7 cellular contexts compared by ENCODE assay signal in genomic region chr22:43812149-43812842, GRCh38. TPM values are rescaled to one million over a fixed set of nuclear protein-coding genes. Genes with fewer than 3 reads are reported as not detected.
DNase-seq lines count a peak whose midpoint lies in the region; ATAC-seq, FAIRE-seq and TF ChIP-seq lines count a peak whose summit lies in the region.

Gene EFCAB6 (minus strand): TSS chr22:43812305. CDS start chr22:43782318, 29,987 bp downstream.

- H3K4me3 ChIP-seq in breast epithelium: peak within 1 kb of the TSS; percentile 73 to 96 (median 95)
- H3K4me3 ChIP-seq in iPS-20b (ENCODE audit: low read length): peak within 1 kb of the TSS; percentile 91
- H3K4me3 ChIP-seq in skin epidermis: peak within 1 kb of the TSS; percentile 54 to 96 (median 78)

- H3K27me3 ChIP-seq in breast epithelium: no peaks in the 10 kb centered on the region
- no peaks in the 10 kb centered on the region for H3K27me3 ChIP-seq in iPS-20b (ENCODE audit: insufficient read depth, low read length)

- H3K27ac ChIP-seq in VCaP (peak within 1 kb of the TSS; percentile 79), breast epithelium (peak within 1 kb of the TSS; percentile 87 to 95), iPS-20b (ENCODE audit: low read length) (peak within 1 kb of the TSS; percentile 81), skin epidermis (peak within 1 kb of the TSS; percentile 56 to 91 (median 86))

- intact Hi-C loops in breast epithelium (cut with DNase I; ENCODE audit: low total_unique reads): no loop called here

- FAIRE-seq in GM18507 (lab: Jason Lieb, UNC): peak; percentile 95

- H3K36me3 ChIP-seq in breast epithelium (no peaks in the 10 kb centered on the region), iPS-20b (ENCODE audit: insufficient read depth, low read depth, low read length) (no peaks in the 10 kb centered on the region)

- TF ChIP-seq POLR2A in breast epithelium (IDR thresholded peaks at IDR 0.05): no peak

- ATAC-seq in HG03025 (IDR thresholded peaks at IDR 0.05; ENCODE audit: low FRiP score, unreplicated experiment): peak; percentile 62

- TF ChIP-seq CTCF in VCaP (conservative IDR thresholded peaks at IDR 0.05) (no peak), breast epithelium (IDR thresholded peaks at IDR 0.05) (no peak)

- no peaks in the 10 kb centered on the region for H3K9me3 ChIP-seq in breast epithelium
- H3K9me3 ChIP-seq in iPS-20b (ENCODE audit: insufficient read depth, low read depth, low read length): no peaks in the 10 kb centered on the region

- H3K4me1 ChIP-seq in breast epithelium: peaks cover 0 to 10% of the 10 kb centered on the region in 2 donors
- no peaks in the 10 kb centered on the region for H3K4me1 ChIP-seq in iPS-20b (ENCODE audit: insufficient read depth, low read length)

- H3K9ac ChIP-seq in iPS-20b (ENCODE audit: low read depth, low read length): peak within 1 kb of the TSS; percentile 94

- peak; percentile 86 for DNase-seq in GM18507 (ENCODE audit: extremely low spot score, insufficient read length, low read depth)
- DNase-seq in NCI-H2171 (lab: John Stamatoyannopoulos, UW): peak; percentile 98
- DNase-seq in breast epithelium (ENCODE audit: low spot score in 2 of 2): peak; percentile 90 to 93

RNA-seq across cellular contexts. Expression of gene EFCAB6, which starts in this region (rescaled TPM):
- 1 to 10 TPM; 3.0 to 9.8 (median 5.9) TPM for total RNA-seq in breast epithelium

Comparison
In these comparisons a context has a peak if more than half of its experiments do, and no peak if none do; other contexts are left out.
1. Peak in every context shown above with its lines: DNase-seq, ATAC-seq, H3K4me3 ChIP-seq and H3K27ac ChIP-seq.